8 cellular contexts compared by ENCODE assay signal in genomic region chrX:129843209-129843458, GRCh38. TPM values are rescaled to one million over a fixed set of nuclear protein-coding genes. Genes with fewer than 3 reads are reported as not detected.
DNase-seq lines count a peak whose midpoint lies in the region; ATAC-seq and TF ChIP-seq lines count a peak whose summit lies in the region.

No MANE protein-coding gene starts in this region.

- peak overlapping the region; percentile 85 for H3K4me2 ChIP-seq in PC-3 (ENCODE audit: low read length)

- no peaks in the 10 kb centered on the region for H3K9me2 ChIP-seq in PC-3 (replicated peaks; ENCODE audit: low read length)

- H3K4me1 ChIP-seq in Caco-2 (no peaks in the 10 kb centered on the region), PC-3 (ENCODE audit: insufficient read depth, low read length) (peaks cover 26% of the 10 kb centered on the region)

- ATAC-seq in PC-3 (peak; percentile 2; the same call in 1 of the 2 replicates), GM18909 (IDR thresholded peaks at IDR 0.05; ENCODE audit: poor library complexity, unreplicated experiment) (no peak)

- peak overlapping the region; percentile 77 for H3K9ac ChIP-seq in PC-3 (ENCODE audit: low read length)

- H3K27ac Mint-ChIP-seq in Caco-2 (ENCODE audit: unreplicated experiment) (peak overlapping the region; percentile 89), osteocyte (ENCODE audit: unreplicated experiment) (peak overlapping the region; percentile 81)

- H3K27me3 ChIP-seq in Caco-2 (replicated peaks; ENCODE audit: control insufficient read depth, insufficient read depth, low read length) (no peaks in the 10 kb centered on the region), PC-3 (ENCODE audit: low read length) (no peaks in the 10 kb centered on the region)

- H4K20me1 ChIP-seq in PC-3 (ENCODE audit: low read length): no peaks in the 10 kb centered on the region

- DNase-seq in Caco-2: peak in 1 of 2 experiments; percentile 34
- no peak for DNase-seq in PC-3
- DNase-seq in epithelial cell of prostate (ENCODE audit: low read depth, low spot score): no peak
- no peak for DNase-seq in osteocyte (ENCODE audit: extremely low spot score, unreplicated experiment)
- no peak for DNase-seq in mucosa of gallbladder (ENCODE audit: low spot score)
- DNase-seq in epidermal melanocyte (ENCODE audit: insufficient read length, low spot score): no peak
- no peak for DNase-seq in activated CD4-positive, alpha-beta T cell treated with anti-CD3 and anti-CD28 coated beads for 4 hours

- no peaks in the 10 kb centered on the region for H3F3A ChIP-seq in PC-3 (ENCODE audit: low read length, unreplicated experiment)

- H3K36me3 Mint-ChIP-seq in Caco-2 (ENCODE audit: insufficient read depth, unreplicated experiment): peaks cover 26% of the 10 kb centered on the region
- H3K36me3 Mint-ChIP-seq in osteocyte (ENCODE audit: unreplicated experiment): no peaks in the 10 kb centered on the region

- intact Hi-C loops in Caco-2 (cut with micrococcal nuclease; ENCODE audit: unreplicated experiment): loop anchor here (5.0 kb wide), 1 partner anchor 64 kb away; the partner anchor contains the start of gene UTP14A
- intact Hi-C loops in PC-3 (cut with micrococcal nuclease): loop anchor here (5.0 kb wide), 1 partner anchor 64 kb away; the partner anchor contains the start of gene UTP14A

- CTCF ChIA-PET in Caco-2 (lab: Charles Lee): no interaction called here
- CTCF ChIA-PET in PC-3 (lab: Charles Lee): no interaction called here

- peaks cover 44% of the 10 kb centered on the region for H3K79me2 ChIP-seq in PC-3 (ENCODE audit: low read length)

- BruUV-seq in Caco-2 (replicated peaks; lab: Mats Ljungman, UMichigan) (no TSS peak), PC-3 (replicated peaks; lab: Mats Ljungman, UMichigan) (no TSS peak)

- H3K4me3 ChIP-seq in Caco-2 (ENCODE audit: low read depth, low read length): peak overlapping the region; percentile 84
- peak overlapping the region; percentile 77 for H3K4me3 ChIP-seq in PC-3 (ENCODE audit: low read length)

- TF ChIP-seq CTCF in Caco-2 (IDR thresholded peaks at IDR 0.05; ENCODE audit: insufficient read depth in 1 of 2, low read depth in 1 of 2, low read length in 1 of 2, severe bottlenecking in 1 of 2, unreplicated experiment in 1 of 2) (no peak), PC-3 (conservative IDR thresholded peaks at IDR 0.05; ENCODE audit: low read depth, low read length) (no peak), osteocyte (IDR thresholded peaks at IDR 0.05) (no peak)

- H3K4me1 Mint-ChIP-seq in Caco-2 (ENCODE audit: low read depth, unreplicated experiment): peaks cover 6% of the 10 kb centered on the region
- peaks cover 18% of the 10 kb centered on the region for H3K4me1 Mint-ChIP-seq in osteocyte (ENCODE audit: unreplicated experiment)

- no peaks in the 10 kb centered on the region for H3K36me3 ChIP-seq in Caco-2 (ENCODE audit: control insufficient read depth, insufficient read depth, low read length)
- H3K36me3 ChIP-seq in PC-3 (ENCODE audit: low read depth, low read length): peaks cover 7% of the 10 kb centered on the region; the same call in 1 of the 2 replicates

- H3K27ac ChIP-seq in PC-3 (ENCODE audit: low read length) (peak overlapping the region; percentile 40), epithelial cell of prostate (peak overlapping the region; percentile 59)

- peak overlapping the region; percentile 84 for H2AFZ ChIP-seq in PC-3 (ENCODE audit: low read length)

- no peaks in the 10 kb centered on the region for H3K9me3 ChIP-seq in Caco-2
- no peaks in the 10 kb centered on the region for H3K9me3 ChIP-seq in PC-3 (ENCODE audit: low read length)

- peak overlapping the region; percentile 91 for H3K4me3 Mint-ChIP-seq in Caco-2 (ENCODE audit: unreplicated experiment)
- H3K4me3 Mint-ChIP-seq in osteocyte (ENCODE audit: unreplicated experiment): peak overlapping the region; percentile 84

- H3K9me3 Mint-ChIP-seq in Caco-2 (ENCODE audit: unreplicated experiment): no peaks in the 10 kb centered on the region
- H3K9me3 Mint-ChIP-seq in osteocyte (ENCODE audit: unreplicated experiment): no peaks in the 10 kb centered on the region

- POLR2A ChIA-PET in Caco-2 (lab: Charles Lee) (interaction anchor here (1.0 kb wide), 1 partner anchor 63 kb away, joined by 4 read pairs; the partner anchor contains the start of gene UTP14A), PC-3 (lab: Charles Lee; ENCODE audit: unreplicated experiment) (no interaction called here)

- H3K27me3 Mint-ChIP-seq in Caco-2 (ENCODE audit: insufficient read depth, unreplicated experiment) (no peaks in the 10 kb centered on the region), osteocyte (ENCODE audit: unreplicated experiment) (peaks cover 3% of the 10 kb centered on the region)

RNA-seq across cellular contexts. Expression of gene ZDHHC9, which starts 0.6 kb away (rescaled TPM):
- 41.0 and 41.2 TPM in 2 replicates for total RNA-seq in Caco-2 (2022)
- total RNA-seq in PC-3 (2014; rRNA removed): 29.0 and 30.5 TPM in 2 replicates
- 29.3 and 32.2 TPM in 2 replicates for total RNA-seq in osteocyte
- total RNA-seq in mucosa of gallbladder: 32.9 TPM
